1 cellular context compared by ENCODE assay signal in the genomic region with DNA sequence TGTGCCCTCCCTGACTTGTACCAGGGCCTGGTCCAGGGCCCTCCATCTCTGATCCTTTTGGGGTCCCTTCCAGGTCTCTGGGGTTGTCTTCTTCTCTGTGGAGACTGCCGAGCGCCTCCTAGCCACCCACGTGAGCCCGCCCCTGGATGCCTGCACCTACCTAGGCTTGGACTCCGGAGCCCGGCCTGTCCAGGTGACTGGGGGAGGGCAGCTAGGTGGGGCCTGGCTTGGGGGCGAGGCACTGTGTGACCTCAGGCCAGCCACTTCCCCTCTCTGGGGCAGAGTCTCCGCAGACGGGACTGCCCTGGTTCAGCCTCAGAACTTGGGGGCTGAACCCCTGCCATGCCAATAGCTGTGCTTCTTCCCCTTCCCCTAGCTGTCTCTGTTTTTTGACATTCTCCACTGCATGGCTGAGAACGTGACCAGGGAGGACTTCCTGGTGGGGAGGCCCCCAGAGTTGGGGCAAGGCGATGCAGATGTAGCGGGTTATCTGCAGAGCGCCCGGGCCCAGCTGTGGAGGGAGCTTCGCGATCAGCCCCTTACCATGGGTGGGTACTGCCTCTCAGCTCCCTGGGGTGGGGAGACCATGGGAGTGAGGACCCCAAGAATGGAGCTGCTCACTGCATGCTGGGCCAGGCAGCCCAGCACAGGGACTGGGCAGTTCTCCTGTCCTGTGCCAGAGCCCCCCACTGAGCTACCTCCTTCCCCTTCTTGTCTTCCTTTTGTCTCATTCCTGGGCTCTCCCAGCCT.
TF ChIP-seq lines count a peak whose summit lies in the region.

No MANE protein-coding gene starts in this region.

TF ChIP-seq in H1, 55 proteins besides CTCF, POLR2A, EP300 and RAD21:
- TF ChIP-seq CHD1 (IDR thresholded peaks at IDR 0.05; ENCODE audit: low read depth, low read length) = no peak
- no peak for TF ChIP-seq E2F6 (IDR thresholded peaks at IDR 0.05)
- TF ChIP-seq GTF2F1 (IDR thresholded peaks at IDR 0.05; ENCODE audit: borderline replicate concordance, low read depth, low read length) = no peak
- no peak for TF ChIP-seq TAF7 (optimal IDR thresholded peaks at IDR 0.05; ENCODE audit: borderline replicate concordance, low read depth, low read length)
- no peak for TF ChIP-seq ATF3 (IDR thresholded peaks at IDR 0.05; ENCODE audit: insufficient read depth, low read depth, low read length)
